9 cellular contexts compared by ENCODE assay signal in the genomic region with DNA sequence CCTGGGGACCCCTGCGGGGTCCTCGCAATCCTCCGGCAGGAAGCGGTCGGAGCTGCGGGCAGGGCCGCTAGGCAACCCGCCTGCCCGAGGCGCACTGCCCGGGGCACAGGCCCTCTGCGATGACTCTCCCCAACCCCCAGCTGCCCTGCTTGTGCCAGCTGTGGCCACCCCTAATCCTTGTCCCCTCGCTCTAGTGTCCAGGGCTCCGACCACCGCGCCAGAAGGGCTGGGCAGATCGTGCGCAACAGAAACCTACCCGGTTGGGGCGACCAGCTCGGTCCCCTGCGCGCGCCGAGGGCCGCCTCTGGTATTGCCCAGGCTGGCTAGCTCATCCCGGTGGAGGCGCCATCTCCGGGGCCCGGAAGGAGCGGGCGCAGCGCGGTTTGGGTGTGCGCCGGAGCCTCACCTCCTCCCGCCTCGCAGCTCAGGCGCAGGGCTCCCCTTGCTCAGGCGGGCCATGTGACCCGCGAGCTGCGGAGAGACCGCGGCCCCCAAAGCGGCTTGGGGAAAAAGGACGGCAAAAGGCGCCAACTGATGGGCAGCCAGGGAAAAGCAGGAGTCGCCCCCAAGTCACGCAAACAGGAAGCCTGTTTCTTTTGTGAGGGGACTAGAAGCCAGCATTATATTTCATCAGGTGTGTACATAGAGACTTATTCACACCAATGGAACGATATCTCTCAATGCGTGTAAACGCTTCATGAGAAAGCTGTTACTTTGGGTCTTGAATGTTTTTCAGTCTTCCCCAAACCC. TPM values are rescaled to one million over a fixed set of nuclear protein-coding genes. Genes with fewer than 3 reads are reported as not detected.
DNase-seq lines count a peak whose midpoint lies in the region; ATAC-seq and TF ChIP-seq lines count a peak whose summit lies in the region.
"Had no signal": no experiment of that assay in that cellular context is flagged by ENCODE, and none has a peak within 500 bp of the region (broad histone marks: within the 10 kb centered on the region; RNA-seq: fewer than 3 reads in every experiment).

No MANE protein-coding gene starts in this region.

- TF ChIP-seq CTCF in WI38 (IDR thresholded peaks at IDR 0.05; ENCODE audit: low read depth, low read length) (peak; percentile 22; the same call in 1 of the 2 replicates), fibroblast of the aortic adventitia (IDR thresholded peaks at IDR 0.05; ENCODE audit: insufficient read depth, low read length) (no peak)

- H3K9me3 ChIP-seq in muscle layer of duodenum (ENCODE audit: control insufficient read depth in 1 of 2, low read length in 2 of 2) (no peaks in the 10 kb centered on the region), aorta (ENCODE audit: control insufficient read depth, low read length) (no peaks in the 10 kb centered on the region)

- intact Hi-C loops in aorta (cut with DNase I), result no loop called here

- ATAC-seq in aorta (ENCODE audit: low FRiP score), result peak; percentile 87
- no peak for ATAC-seq in GM18519 (IDR thresholded peaks at IDR 0.05; ENCODE audit: low FRiP score, unreplicated experiment)

- H3K4me3 ChIP-seq in WI38 (ENCODE audit: low read depth, low read length) (peak overlapping the region; percentile 75), fibroblast of the aortic adventitia (ENCODE audit: low read depth, low read length) (peak overlapping the region; percentile 73), muscle layer of duodenum (ENCODE audit: low read depth in 1 of 2, low read length in 2 of 2) (peak overlapping the region; percentile 71 to 75), aorta (ENCODE audit: low read length in 2 of 2) (peak overlapping the region; percentile 14 to 86)

- WGBS in aorta, 2 donors, result 0% methylated on average over 52 to 53 of the region's 53 CpGs

- H3K4me1 ChIP-seq in muscle layer of duodenum (ENCODE audit: control insufficient read depth in 1 of 2, insufficient read depth in 2 of 2, low read length in 2 of 2) (peaks cover 0 to 18% of the 10 kb centered on the region in 2 donors), aorta (ENCODE audit: control insufficient read depth in 1 of 2, insufficient read depth in 2 of 2, low read length in 2 of 2) (no peaks in the 10 kb centered on the region)

- H3K27ac ChIP-seq in muscle layer of duodenum (ENCODE audit: low read length), result peak overlapping the region; percentile 48
- H3K27ac ChIP-seq in aorta (ENCODE audit: low read depth in 1 of 2, low read length in 2 of 2), result peak overlapping the region; percentile 66 to 72

- H3K27me3 ChIP-seq in muscle layer of duodenum (ENCODE audit: low read depth, low read length) (no peaks in the 10 kb centered on the region), aorta (ENCODE audit: control insufficient read depth in 1 of 2, insufficient read depth in 2 of 2, low read length in 1 of 2) (no peaks in the 10 kb centered on the region)

- DNase-seq in DMS 273 (lab: John Stamatoyannopoulos, UW; ENCODE audit: unreplicated experiment) (peak; percentile 91), NCI-H1092 (lab: John Stamatoyannopoulos, UW) (peak; percentile 81), fibroblast of the aortic adventitia (ENCODE audit: low read depth) (peak; percentile 46), aorta (peak; percentile 72 to 84), GM19240 (ENCODE audit: insufficient read length, low spot score) (no peak)

- no peaks in the 10 kb centered on the region for H3K36me3 ChIP-seq in muscle layer of duodenum (ENCODE audit: control insufficient read depth in 1 of 2, insufficient read depth in 2 of 2, low read length in 2 of 2)
- no peaks in the 10 kb centered on the region for H3K36me3 ChIP-seq in aorta (ENCODE audit: control insufficient read depth in 1 of 2, insufficient read depth in 2 of 2, low read length in 1 of 2)

RNA-seq across cellular contexts. Expression of gene RNF20, which starts 46.8 kb away (rescaled TPM):
- 37.7 and 59.9 TPM in 2 replicates for total RNA-seq in fibroblast of the aortic adventitia (ENCODE audit: low replicate concordance)
- total RNA-seq in aorta, result 10 to 100 TPM; 41.3 to 48.1 TPM
- polyA plus RNA-seq in aorta, result 10 to 100 TPM; 11.0 to 24.0 TPM

RNA-seq across cellular contexts. Expression of gene ALDOB, which starts 51.3 kb away (rescaled TPM):
- total RNA-seq in fibroblast of the aortic adventitia (ENCODE audit: low replicate concordance), result not detected in 2 replicates
- total RNA-seq in aorta, result not detected
- 1,000 to 10,000 TPM in 1 of 2 donors, 1 to 10 TPM in 1; 1.3 to 1,178 TPM for polyA plus RNA-seq in aorta
- total RNA-seq: pulmonary artery endothelial cell had no signal
